8 cellular contexts compared by ENCODE assay signal in genomic region chr6:139124887-139125672, GRCh38. TPM values are rescaled to one million over a fixed set of nuclear protein-coding genes. Genes with fewer than 3 reads are reported as not detected.
DNase-seq lines count a peak whose midpoint lies in the region; ATAC-seq lines count a peak whose summit lies in the region.

No MANE protein-coding gene starts in this region.

- ATAC-seq in GM21367 (IDR thresholded peaks at IDR 0.05; ENCODE audit: unreplicated experiment) (peak; percentile 100), HG03571 (IDR thresholded peaks at IDR 0.05; ENCODE audit: unreplicated experiment) (peak; percentile 100)

- in situ Hi-C loops in SK-MEL-5 (cut with HindIII; ENCODE audit: low pct_unique_long_range_greater_than_20kb, low sequenced_read_pairs): no loop called here

- DNase-seq in DMS 273 (lab: John Stamatoyannopoulos, UW; ENCODE audit: unreplicated experiment) (peak; percentile 82), SK-MEL-5 (ENCODE audit: low read depth, low spot score) (peak; percentile 81), hepatic stellate cell (ENCODE audit: low spot score) (peak; percentile 9), NCI-H2081 treated with DMSO at 0.1 percent for 48 hours (lab: John Stamatoyannopoulos, UW) (no peak)
- peak; percentile 78 for DNase-seq in activated naive CD4-positive, alpha-beta T cell treated with Interleukin-2 at 50 U/mL for 16 hours
- DNase-seq in stimulated activated CD4-positive, alpha-beta T cell treated with anti-CD3 and anti-CD28 coated beads, Interleukin-2, amount 100 ng/mL, for 24 hours: peak; percentile 74 to 80

RNA-seq across cellular contexts. Expression of gene HECA, which starts 9.8 kb away (rescaled TPM):
- 5.9 and 6.4 TPM in 2 replicates for total RNA-seq in SK-MEL-5 (2014; rRNA removed; shearing (Covaris generic))
- 5.8 and 6.4 TPM in 2 replicates for polyA plus RNA-seq in SK-MEL-5 (2015; cell fraction: cytosol; rRNA removed)
- 3.0 and 3.5 TPM in 2 replicates for polyA plus RNA-seq in SK-MEL-5 (2015; cell fraction: nucleus; rRNA removed)
